Comparison of ENCODE assay signal across 8 cellular contexts in genomic region chr1:167439301-167439988, GRCh38.
A peak's percentile ranks its signal among the peaks of the same experiment; 100 is the strongest.
DNase-seq lines count a peak whose midpoint lies in the region; ATAC-seq and TF ChIP-seq lines count a peak whose summit lies in the region.

No MANE protein-coding gene starts in this region.

- H3K4me1 ChIP-seq in HUES64 (ENCODE audit: insufficient read depth, low read length), result peaks cover 6% of the 10 kb centered on the region

- no peaks in the 10 kb centered on the region for H3K9me3 Mint-ChIP-seq in activated B cell treated with CpG ODN at 0.5 μM for 24 hours
- no peaks in the 10 kb centered on the region for H3K9me3 Mint-ChIP-seq in natural killer cell

- POLR2A ChIA-PET in activated B cell treated with CpG ODN at 0.5 μM for 24 hours (lab: Charles Lee), result interaction anchor here (0.6 to 1.0 kb wide), 3 partner anchors 8 to 219 kb away, joined by 3 read pairs; no protein-coding TSS in a partner anchor

- H3K27me3 Mint-ChIP-seq in activated B cell treated with CpG ODN at 0.5 μM for 24 hours, result no peaks in the 10 kb centered on the region
- H3K27me3 Mint-ChIP-seq in natural killer cell (ENCODE audit: low read depth in 2 of 2), result no peaks in the 10 kb centered on the region

- H3K4me3 ChIP-seq in HUES64 (ENCODE audit: low read length) (peak overlapping the region; percentile 59), fibroblast of pulmonary artery (replicated peaks; ENCODE audit: low read depth, low read length) (peak overlapping the region; percentile 49)

- no peaks in the 10 kb centered on the region for H3K36me3 Mint-ChIP-seq in activated B cell treated with CpG ODN at 0.5 μM for 24 hours (ENCODE audit: low read depth)
- peaks cover 33% of the 10 kb centered on the region for H3K36me3 Mint-ChIP-seq in natural killer cell

- ATAC-seq in activated B cell treated with CpG ODN at 0.5 μM for 24 hours (ENCODE audit: low read depth), result peak; percentile 47
- ATAC-seq in natural killer cell, result peak in 2 of 3 donors; percentile 4 to 29
- ATAC-seq in GM18520 (IDR thresholded peaks at IDR 0.05; ENCODE audit: unreplicated experiment), result no peak

- H3K4me3 Mint-ChIP-seq in activated B cell treated with CpG ODN at 0.5 μM for 24 hours (peak overlapping the region; percentile 78), natural killer cell (peak overlapping the region; percentile 88)

- WGBS in HUES64, result 25% methylated on average over 49 of the region's 49 CpGs

- H3K4me1 Mint-ChIP-seq in activated B cell treated with CpG ODN at 0.5 μM for 24 hours (peaks cover 45% of the 10 kb centered on the region), natural killer cell (peaks cover 86 to 95% of the 10 kb centered on the region in 2 donors)

- H3K9me3 ChIP-seq in HUES64 (ENCODE audit: insufficient read depth, low read depth, low read length), result 0 out of 2 replicates have a peak, but pooled peaks cover 3% of the 10 kb centered on the region

- peaks cover 42% of the 10 kb centered on the region for H3K27me3 ChIP-seq in HUES64 (ENCODE audit: insufficient read depth, low read length)

- H3K27ac Mint-ChIP-seq in activated B cell treated with CpG ODN at 0.5 μM for 24 hours (no peak overlapping the region), natural killer cell (peak overlapping the region; percentile 91 to 100)

- TF ChIP-seq CTCF in activated B cell treated with CpG ODN at 0.5 μM for 24 hours (IDR thresholded peaks at IDR 0.05) (no peak), fibroblast of pulmonary artery (IDR thresholded peaks at IDR 0.05; ENCODE audit: low read length, missing control alignments) (peak; percentile 28), natural killer cell (IDR thresholded peaks at IDR 0.05) (no peak)

- no peak overlapping the region for H3K27ac ChIP-seq in HUES64 (ENCODE audit: low read depth, low read length)

- no peaks in the 10 kb centered on the region for H3K36me3 ChIP-seq in HUES64 (ENCODE audit: insufficient read depth, low read length)

- DNase-seq in NCI-H2227 (lab: John Stamatoyannopoulos, UW; ENCODE audit: unreplicated experiment) (peak; percentile 50), NCI-H2227 treated with DMSO at 0.1 percent for 48 hours (lab: John Stamatoyannopoulos, UW) (no peak), activated B cell treated with CpG ODN at 0.5 μM for 24 hours (no peak), fibroblast of pulmonary artery (ENCODE audit: low read depth) (peak; percentile 48), natural killer cell (no peak), GM19238 (ENCODE audit: insufficient read length, low spot score) (no peak)

- H3K9ac ChIP-seq in HUES64 (ENCODE audit: low read depth, low read length), result peak overlapping the region; percentile 70

- intact Hi-C loops in activated B cell treated with CpG ODN at 0.5 μM for 24 hours (cut with micrococcal nuclease) (loop anchor here (1.0 to 2.0 kb wide), 2 partner anchors 8 to 21 kb away; no protein-coding TSS in a partner anchor), natural killer cell (cut with micrococcal nuclease) (no loop called here)

- CTCF ChIA-PET in activated B cell treated with CpG ODN at 0.5 μM for 24 hours (lab: Charles Lee), result interaction anchor here (1.1 to 5.5 kb wide), 4 partner anchors 37 to 528 kb away, joined by 4 to 42 read pairs (median 9); no protein-coding TSS in a partner anchor

Comparison
In these comparisons a context has a peak if more than half of its experiments do, and no peak if none do; other contexts are left out.
1. DNase-seq: peak in NCI-H2227 (single experiment) and fibroblast of pulmonary artery (single experiment); none in NCI-H2227 treated with DMSO at 0.1 percent for 48 hours (single experiment), activated B cell treated with CpG ODN at 0.5 μM for 24 hours (single experiment), natural killer cell (single experiment) and GM19238 (single experiment).